19 cellular contexts compared by ENCODE assay signal in genomic region chr2:240343548-240343947, GRCh38.
DNase-seq lines count a peak whose midpoint lies in the region; ATAC-seq and TF ChIP-seq lines count a peak whose summit lies in the region.
"Had no signal": no experiment of that assay in that cellular context is flagged by ENCODE, and none has a peak within 500 bp of the region (broad histone marks: within the 10 kb centered on the region; RNA-seq: fewer than 3 reads in every experiment).

No MANE protein-coding gene starts in this region.

- BruUV-seq in HCT116 (replicated peaks; lab: Mats Ljungman, UMichigan) = no TSS peak

- H3K27me3 ChIP-seq in BE2C (no peaks in the 10 kb centered on the region), HCT116 (ENCODE audit: insufficient read depth, low read length) (no peaks in the 10 kb centered on the region)

- POLR2A ChIA-PET in HCT116 (lab: Charles Lee) = no interaction called here

- RAD21 ChIA-PET in HCT116 (lab: Charles Lee; ENCODE audit: low non-redundant PET in 1 of 2, low total read pairs in 2 of 2, uncharacterized antibody in 2 of 2, unreplicated experiment in 2 of 2) = no interaction called here

- H3K27me3 Mint-ChIP-seq in chondrocyte (ENCODE audit: low read depth) = peaks cover under 1% of the 10 kb centered on the region
- H3K27me3 Mint-ChIP-seq: B cell; CD4-positive, CD25-positive, alpha-beta regulatory T cell had no signal

- CTCF ChIA-PET in HCT116 (lab: Charles Lee) = no interaction called here

- no peak for TF ChIP-seq POLR2A in HCT116 (IDR thresholded peaks at IDR 0.05; ENCODE audit: borderline replicate concordance, extremely low read depth, insufficient read depth, insufficient read length)
- no peak for TF ChIP-seq POLR2A in GM18505 (IDR thresholded peaks at IDR 0.05; ENCODE audit: borderline replicate concordance, extremely low read depth, insufficient read depth, insufficient read length)

- H3K4me2 ChIP-seq in HCT116 (ENCODE audit: low read length) = no peak overlapping the region
- H3K4me2 ChIP-seq: GM23338 had no signal

- no peaks in the 10 kb centered on the region for H3K79me2 ChIP-seq in HCT116 (ENCODE audit: insufficient read depth, low read length)

- peak; percentile 43 for TF ChIP-seq RAD21 in HCT116 (IDR thresholded peaks at IDR 0.05; ENCODE audit: low read depth)

- peaks cover 23% of the 10 kb centered on the region for H3K9me3 Mint-ChIP-seq in chondrocyte (ENCODE audit: low read depth)
- H3K9me3 Mint-ChIP-seq: CD4-positive, CD25-positive, alpha-beta regulatory T cell had no signal

- H3K9ac ChIP-seq in HCT116 (ENCODE audit: low read length) = no peak overlapping the region

- H3K4me1 ChIP-seq in BE2C (no peaks in the 10 kb centered on the region), HCT116 (ENCODE audit: control insufficient read depth in 1 of 2, insufficient read depth in 2 of 2, low read length in 2 of 2) (no peaks in the 10 kb centered on the region)

- intact Hi-C loops in HCT116 (cut with micrococcal nuclease) = no loop called here

- H3K36me3 Mint-ChIP-seq in chondrocyte (ENCODE audit: low read depth) = no peaks in the 10 kb centered on the region
- H3K36me3 Mint-ChIP-seq: CD4-positive, CD25-positive, alpha-beta regulatory T cell; CD8-positive, alpha-beta memory T cell had no signal

- no peaks in the 10 kb centered on the region for H3K9me3 ChIP-seq in BE2C
- H3K9me3 ChIP-seq in HCT116 (ENCODE audit: control insufficient read depth in 1 of 2, insufficient read depth in 1 of 2, low read depth in 1 of 2, low read length in 2 of 2) = peaks cover 10 to 20% of the 10 kb centered on the region in 2 experiments; a peak in 2 of 4 replicates

- H3K27ac Mint-ChIP-seq in chondrocyte (ENCODE audit: unreplicated experiment) = no peak overlapping the region
- H3K27ac Mint-ChIP-seq: B cell; CD4-positive, CD25-positive, alpha-beta regulatory T cell; CD8-positive, alpha-beta memory T cell; GM23338 had no signal

- H3K4me3 ChIP-seq in BE2C (ENCODE audit: low read depth, low read length) = no peak overlapping the region
- no peak overlapping the region for H3K4me3 ChIP-seq in HCT116 (replicated peaks in 1 of 2; ENCODE audit: low read depth in 1 of 2, low read length in 2 of 2)
- no peak overlapping the region for H3K4me3 ChIP-seq in fibroblast of villous mesenchyme (ENCODE audit: low read depth, low read length)
- H3K4me3 ChIP-seq: GM23338 had no signal

- H3K4me1 Mint-ChIP-seq in chondrocyte (ENCODE audit: low read depth) = no peaks in the 10 kb centered on the region
- H3K4me1 Mint-ChIP-seq: B cell; CD4-positive, CD25-positive, alpha-beta regulatory T cell; CD8-positive, alpha-beta memory T cell; GM23338 had no signal

- H3K27ac ChIP-seq in HCT116 (ENCODE audit: low read depth, low read length) = no peak overlapping the region

- no peak overlapping the region for H3K4me3 Mint-ChIP-seq in chondrocyte (ENCODE audit: unreplicated experiment)
- H3K4me3 Mint-ChIP-seq: B cell; CD4-positive, CD25-positive, alpha-beta regulatory T cell; CD8-positive, alpha-beta memory T cell; GM23338 had no signal

- no peaks in the 10 kb centered on the region for H3K36me3 ChIP-seq in BE2C
- no peaks in the 10 kb centered on the region for H3K36me3 ChIP-seq in HCT116 (ENCODE audit: control insufficient read depth in 1 of 2, insufficient read depth in 2 of 2, low read length in 2 of 2)

- ATAC-seq in HCT116 = no peak
- no peak for ATAC-seq in GM18505 (IDR thresholded peaks at IDR 0.05; ENCODE audit: unreplicated experiment)
- ATAC-seq in GM21723 (IDR thresholded peaks at IDR 0.05; ENCODE audit: unreplicated experiment) = no peak
- ATAC-seq: GM23338 had no signal

- peak; percentile 11; the same call in 1 of the 2 replicates for TF ChIP-seq CTCF in BE2C (IDR thresholded peaks at IDR 0.05; ENCODE audit: low read depth, low read length)
- TF ChIP-seq CTCF in HCT116 (IDR thresholded peaks at IDR 0.05 in 2 of 3, conservative IDR thresholded peaks at IDR 0.05 in 1 of 3; ENCODE audit: borderline replicate concordance in 1 of 3, insufficient read depth in 1 of 3, low read depth in 2 of 3, low read length in 2 of 3) = peak in 1 of 3 experiments; percentile 20; a peak in 1 of 6 replicates
- peak; percentile 24 for TF ChIP-seq CTCF in chondrocyte (IDR thresholded peaks at IDR 0.05)
- peak; percentile 6 for TF ChIP-seq CTCF in fibroblast of villous mesenchyme (IDR thresholded peaks at IDR 0.05; ENCODE audit: insufficient read depth, low read depth, low read length)

- DNase-seq in BE2C (no peak), HCT116 (ENCODE audit: low read depth, low spot score) (no peak), chondrocyte (ENCODE audit: low spot score) (no peak), fibroblast of villous mesenchyme (ENCODE audit: low read depth) (peak; percentile 17), DMS53 (lab: John Stamatoyannopoulos, UW) (no peak), AG20443 (ENCODE audit: low spot score) (no peak)
- DNase-seq: 8988T; C1 segment of cervical spinal cord; CD4-positive, CD25-positive, alpha-beta regulatory T cell; CD8-positive, alpha-beta memory T cell; COR-L47; DMS79; GF-D8; IMR-90; KBM-7 had no signal

- no peak overlapping the region for H2AFZ ChIP-seq in HCT116 (ENCODE audit: low read depth, low read length, poor library complexity, severe bottlenecking)
- H2AFZ ChIP-seq: GM23338 had no signal

- no peaks in the 10 kb centered on the region for H4K20me1 ChIP-seq in HCT116 (ENCODE audit: insufficient read depth)

- H3K9me2 ChIP-seq in HCT116 (ENCODE audit: insufficient read depth) = no peaks in the 10 kb centered on the region

TF ChIP-seq in HCT116, 20 proteins besides CTCF, POLR2A, EP300 and RAD21 (continues in another document):
- TF ChIP-seq CBX3 (IDR thresholded peaks at IDR 0.05; ENCODE audit: low read depth) (no peak), FOSL1 (IDR thresholded peaks at IDR 0.05; ENCODE audit: low read depth) (no peak), MAX (IDR thresholded peaks at IDR 0.05) (no peak), SRF (IDR thresholded peaks at IDR 0.05; ENCODE audit: low read depth) (no peak), ZNF274 (IDR thresholded peaks at IDR 0.05; ENCODE audit: low read depth, low read length) (no peak), POLR2AphosphoS5 (IDR thresholded peaks at IDR 0.05; ENCODE audit: low read depth, low read length) (no peak), TCF7L2 (IDR thresholded peaks at IDR 0.05; ENCODE audit: borderline replicate concordance, extremely low read depth, insufficient read depth, insufficient read length) (no peak), EZH2 (IDR thresholded peaks at IDR 0.05) (no peak), SP1 (IDR thresholded peaks at IDR 0.05; ENCODE audit: low read depth) (no peak), ZBTB33 (IDR thresholded peaks at IDR 0.05; ENCODE audit: extremely low read depth, insufficient replicate concordance, low read length) (no peak), EGR1 (IDR thresholded peaks at IDR 0.05; ENCODE audit: low read depth) (no peak), SIN3A (IDR thresholded peaks at IDR 0.05; ENCODE audit: low read depth) (no peak), YY1 (IDR thresholded peaks at IDR 0.05; ENCODE audit: extremely low read depth, insufficient replicate concordance, low read depth, low read length) (no peak), ATF3 (IDR thresholded peaks at IDR 0.05) (no peak), REST (IDR thresholded peaks at IDR 0.05; ENCODE audit: low read depth) (no peak), EZH2phosphoT487 (IDR thresholded peaks at IDR 0.05; ENCODE audit: borderline replicate concordance) (no peak)
